Comparison of ENCODE assay signal across 21 cellular contexts in the genomic region with DNA sequence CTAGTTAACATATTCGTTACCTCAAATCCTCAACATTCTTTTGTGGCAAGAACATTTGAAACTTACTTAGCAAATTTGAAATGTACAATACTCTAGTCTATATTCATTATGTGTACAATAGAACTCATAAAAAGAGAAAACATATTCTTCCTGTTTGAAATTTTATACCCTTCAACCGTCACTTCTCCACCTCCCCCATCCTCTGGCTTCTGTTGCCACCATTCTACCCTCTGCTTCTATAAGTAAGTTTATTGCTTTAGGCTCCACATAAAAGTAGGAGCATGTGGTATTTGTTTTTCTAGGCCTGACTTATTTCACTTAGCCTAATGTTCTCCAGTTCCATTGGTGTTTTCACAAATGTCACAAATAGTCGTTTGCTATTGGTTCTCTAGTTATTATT.
A peak's percentile ranks its signal among the peaks of the same experiment; 100 is the strongest.
DNase-seq lines count a peak whose midpoint lies in the region; ATAC-seq and TF ChIP-seq lines count a peak whose summit lies in the region.
"Had no signal": no experiment of that assay in that cellular context is flagged by ENCODE, and none has a peak within 500 bp of the region (broad histone marks: within the 10 kb centered on the region; RNA-seq: fewer than 3 reads in every experiment).

No MANE protein-coding gene starts in this region.

- no peaks in the 10 kb centered on the region for H3K79me2 ChIP-seq in Loucy (ENCODE audit: insufficient read depth, low read length)
- H3K79me2 ChIP-seq in PC-3 (ENCODE audit: low read length) = no peaks in the 10 kb centered on the region

- DNase-seq in DMS153 (lab: John Stamatoyannopoulos, UW) (peak; percentile 16), PC-3 (peak; percentile 13), transverse colon (peak; percentile 33)
- DNase-seq: ACHN; BE2C; C1 segment of cervical spinal cord; CD4-positive, CD25-positive, alpha-beta regulatory T cell; CD8-positive, alpha-beta memory T cell; COR-L47; DMS 273 treated with DMSO at 0.1 percent for 48 hours; DMS79; GDM1; GOT3; H7; HFFc6 had no signal

- in situ Hi-C loops in transverse colon (cut with MboI; ENCODE audit: low pct_ligation_motif_present in 1 of 4, low pct_unique_long_range_greater_than_20kb in 1 of 4, low sequenced_read_pairs in 3 of 4) = no loop called here

- no TSS peak for BruUV-seq in PC-3 (replicated peaks; lab: Mats Ljungman, UMichigan)

- H3K9me3 ChIP-seq in Loucy (ENCODE audit: insufficient read depth, low read depth, low read length) = peaks cover 7% of the 10 kb centered on the region; the same call in 1 of the 2 replicates
- no peaks in the 10 kb centered on the region for H3K9me3 ChIP-seq in PC-3 (ENCODE audit: low read length)
- H3K9me3 ChIP-seq in transverse colon = no peaks in the 10 kb centered on the region
- H3K9me3 ChIP-seq: BE2C had no signal

- peak overlapping the region; percentile 30 for H3K4me2 ChIP-seq in Loucy (ENCODE audit: low read depth, low read length, poor library complexity, severe bottlenecking)
- no peak overlapping the region for H3K4me2 ChIP-seq in PC-3 (ENCODE audit: low read length)

- H3K4me1 ChIP-seq in Loucy (ENCODE audit: insufficient read depth, low read length, poor library complexity, severe bottlenecking) (peaks cover 15% of the 10 kb centered on the region), PC-3 (ENCODE audit: insufficient read depth, low read length) (no peaks in the 10 kb centered on the region), transverse colon (peaks cover 0 to 7% (median 0%) of the 10 kb centered on the region in 4 donors)
- H3K4me1 ChIP-seq: BE2C had no signal

- TF ChIP-seq CTCF in Loucy (conservative IDR thresholded peaks at IDR 0.05; ENCODE audit: low read length) (no peak), PC-3 (conservative IDR thresholded peaks at IDR 0.05; ENCODE audit: low read depth, low read length) (no peak), transverse colon (IDR thresholded peaks at IDR 0.05) (no peak)

- H2AFZ ChIP-seq in Loucy (ENCODE audit: low read length) = peak overlapping the region; percentile 29; the same call in 1 of the 2 replicates
- H2AFZ ChIP-seq in PC-3 (ENCODE audit: low read length) = no peak overlapping the region

- no peaks in the 10 kb centered on the region for H4K20me1 ChIP-seq in Loucy (ENCODE audit: insufficient read depth, low read length, poor library complexity, severe bottlenecking)
- H4K20me1 ChIP-seq in PC-3 (ENCODE audit: low read length) = no peaks in the 10 kb centered on the region

- H3K36me3 Mint-ChIP-seq in stimulated activated memory B cell treated with anti-CD40 and anti-IgM and Interleukin-4, amounts not matched to agents 10 μg/mL and 1 μg/mL and 100 μg/mL, for 72 hours = no peaks in the 10 kb centered on the region
- H3K36me3 Mint-ChIP-seq: CD4-positive, CD25-positive, alpha-beta regulatory T cell; CD8-positive, alpha-beta memory T cell had no signal

- TF ChIP-seq POLR2A in transverse colon (IDR thresholded peaks at IDR 0.05) = no peak

- H3K36me3 ChIP-seq in Loucy (ENCODE audit: insufficient read depth, low read length) = no peaks in the 10 kb centered on the region
- no peaks in the 10 kb centered on the region for H3K36me3 ChIP-seq in PC-3 (ENCODE audit: low read depth, low read length)
- H3K36me3 ChIP-seq in transverse colon = no peaks in the 10 kb centered on the region
- H3K36me3 ChIP-seq: BE2C had no signal

- H3K9me3 Mint-ChIP-seq in stimulated activated memory B cell treated with anti-CD40 and anti-IgM and Interleukin-4, amounts not matched to agents 10 μg/mL and 1 μg/mL and 100 μg/mL, for 72 hours = no peaks in the 10 kb centered on the region
- H3K9me3 Mint-ChIP-seq: HFFc6 had no signal

- no peak for TF ChIP-seq EP300 in transverse colon (IDR thresholded peaks at IDR 0.05; ENCODE audit: low read depth)

- WGBS in transverse colon (ENCODE audit: low coverage in 1 of 2), 2 donors = 49 to 55% methylated on average over 3 of the region's 3 CpGs

- no peak overlapping the region for H3K9ac ChIP-seq in Loucy (ENCODE audit: low read depth, low read length, poor library complexity, severe bottlenecking)
- H3K9ac ChIP-seq in PC-3 (ENCODE audit: low read length) = no peak overlapping the region

- H3K27me3 ChIP-seq in Loucy (ENCODE audit: insufficient read depth, low read length, poor library complexity, severe bottlenecking) = no peaks in the 10 kb centered on the region
- H3K27me3 ChIP-seq in PC-3 (ENCODE audit: low read length) = no peaks in the 10 kb centered on the region
- H3K27me3 ChIP-seq in transverse colon = no peaks in the 10 kb centered on the region
- H3K27me3 ChIP-seq: BE2C had no signal

- H3K27ac Mint-ChIP-seq in stimulated activated memory B cell treated with anti-CD40 and anti-IgM and Interleukin-4, amounts not matched to agents 10 μg/mL and 1 μg/mL and 100 μg/mL, for 72 hours = no peak overlapping the region
- H3K27ac Mint-ChIP-seq: CD4-positive, CD25-positive, alpha-beta regulatory T cell; CD8-positive, alpha-beta memory T cell; HFFc6 had no signal

- H3K4me3 ChIP-seq in Loucy (ENCODE audit: low read length, poor library complexity, severe bottlenecking) (no peak overlapping the region), PC-3 (ENCODE audit: low read length) (no peak overlapping the region), transverse colon (no peak overlapping the region)

- H3K4me3 Mint-ChIP-seq in stimulated activated memory B cell treated with anti-CD40 and anti-IgM and Interleukin-4, amounts not matched to agents 10 μg/mL and 1 μg/mL and 100 μg/mL, for 72 hours = no peak overlapping the region
- H3K4me3 Mint-ChIP-seq: CD4-positive, CD25-positive, alpha-beta regulatory T cell; CD8-positive, alpha-beta memory T cell; HFFc6 had no signal

- H3K4me1 Mint-ChIP-seq in stimulated activated memory B cell treated with anti-CD40 and anti-IgM and Interleukin-4, amounts not matched to agents 10 μg/mL and 1 μg/mL and 100 μg/mL, for 72 hours = no peaks in the 10 kb centered on the region
- H3K4me1 Mint-ChIP-seq: CD4-positive, CD25-positive, alpha-beta regulatory T cell; CD8-positive, alpha-beta memory T cell had no signal

- POLR2A ChIA-PET in PC-3 (lab: Charles Lee; ENCODE audit: unreplicated experiment) = no interaction called here

- intact Hi-C loops in PC-3 (cut with micrococcal nuclease) = no loop called here
- intact Hi-C loops in transverse colon (cut with DNase I; ENCODE audit: low total_unique reads) = no loop called here

- CTCF ChIA-PET in PC-3 (lab: Charles Lee) = no interaction called here

- H3K27ac ChIP-seq in PC-3 (ENCODE audit: low read length) (no peak overlapping the region), transverse colon (peak overlapping the region in 2 of 4 donors; percentile 28 to 35)

- ATAC-seq in PC-3 = peak; percentile 46; the same call in 1 of the 2 replicates
- no peak for ATAC-seq in HG03108 (IDR thresholded peaks at IDR 0.05; ENCODE audit: unreplicated experiment)
- no peak for ATAC-seq in HG02763 (IDR thresholded peaks at IDR 0.05; ENCODE audit: unreplicated experiment)
- no peak for ATAC-seq in stimulated activated memory B cell treated with anti-CD40 and anti-IgM and Interleukin-4, amounts not matched to agents 10 μg/mL and 1 μg/mL and 100 μg/mL, for 72 hours
- ATAC-seq: HCT116, HepG2 had no signal

- no peaks in the 10 kb centered on the region for H3K27me3 Mint-ChIP-seq in stimulated activated memory B cell treated with anti-CD40 and anti-IgM and Interleukin-4, amounts not matched to agents 10 μg/mL and 1 μg/mL and 100 μg/mL, for 72 hours
- H3K27me3 Mint-ChIP-seq: CD4-positive, CD25-positive, alpha-beta regulatory T cell; CD8-positive, alpha-beta memory T cell had no signal

- H3F3A ChIP-seq in Loucy (ENCODE audit: low read depth) = no peaks in the 10 kb centered on the region
- H3F3A ChIP-seq in PC-3 (ENCODE audit: low read length, unreplicated experiment) = no peaks in the 10 kb centered on the region

- no peaks in the 10 kb centered on the region for H3K9me2 ChIP-seq in Loucy (replicated peaks; ENCODE audit: low read depth, low read length)
- no peaks in the 10 kb centered on the region for H3K9me2 ChIP-seq in PC-3 (replicated peaks; ENCODE audit: low read length)
